ENCODE assay signal across 11 cellular contexts in genomic region chr2:25306767-25307368, GRCh38. TPM values are rescaled to one million over a fixed set of nuclear protein-coding genes. Genes with fewer than 3 reads are reported as not detected.
DNase-seq lines count a peak whose midpoint lies in the region; ATAC-seq and TF ChIP-seq lines count a peak whose summit lies in the region.
"Had no signal": no experiment of that assay in that cellular context is flagged by ENCODE, and none has a peak within 500 bp of the region (broad histone marks: within the 10 kb centered on the region; RNA-seq: fewer than 3 reads in every experiment).

No MANE protein-coding gene starts in this region.

- H3K4me1 Mint-ChIP-seq in T-helper 17 cell, result peaks cover 56% of the 10 kb centered on the region
- H3K4me1 Mint-ChIP-seq in stimulated activated memory B cell treated with anti-CD40 and anti-IgM and Interleukin-4, amounts not matched to agents 10 μg/mL and 1 μg/mL and 100 μg/mL, for 72 hours, result peaks cover 61% of the 10 kb centered on the region

- no peak overlapping the region for H3K4me3 ChIP-seq in heart right ventricle
- H3K4me3 ChIP-seq: HAP-1 had no signal

- H3K9me3 Mint-ChIP-seq in stimulated activated memory B cell treated with anti-CD40 and anti-IgM and Interleukin-4, amounts not matched to agents 10 μg/mL and 1 μg/mL and 100 μg/mL, for 72 hours, result no peaks in the 10 kb centered on the region

- no peaks in the 10 kb centered on the region for H3K27me3 Mint-ChIP-seq in T-helper 17 cell
- H3K27me3 Mint-ChIP-seq in stimulated activated memory B cell treated with anti-CD40 and anti-IgM and Interleukin-4, amounts not matched to agents 10 μg/mL and 1 μg/mL and 100 μg/mL, for 72 hours, result no peaks in the 10 kb centered on the region

- no peaks in the 10 kb centered on the region for H3K27me3 ChIP-seq in heart right ventricle

- no peaks in the 10 kb centered on the region for H3K9me3 ChIP-seq in T-helper 17 cell (ENCODE audit: control insufficient read depth, low read length, poor library complexity, severe bottlenecking)
- no peaks in the 10 kb centered on the region for H3K9me3 ChIP-seq in heart right ventricle
- H3K9me3 ChIP-seq: HAP-1 had no signal

- peaks cover 37 to 99% (median 88%) of the 10 kb centered on the region in 9 donors for H3K4me1 ChIP-seq in heart right ventricle

- no peak for TF ChIP-seq CTCF in heart right ventricle (IDR thresholded peaks at IDR 0.05)

- intact Hi-C loops in Right ventricle myocardium superior (cut with DNase I) (no loop called here), cardiac septum (cut with DNase I) (no loop called here), heart right ventricle (cut with DNase I) (loop anchor here in 1 of 10 donors (5.0 kb wide), 1 partner anchor 70 kb away; no protein-coding TSS in a partner anchor)

- DNase-seq in Right ventricle myocardium superior, result peak; percentile 78
- DNase-seq in cardiac septum (ENCODE audit: low spot score), result no peak
- DNase-seq in T-helper 17 cell, result no peak
- DNase-seq in heart right ventricle, result peak in 1 of 2 donors; percentile 40
- no peak for DNase-seq in stimulated activated CD8-positive, alpha-beta memory T cell treated with anti-CD3 and anti-CD28 coated beads, Interleukin-4, amount 100 ng/mL, for 48 hours
- no peak for DNase-seq in HPDE6-E6E7 (ENCODE audit: extremely low spot score)
- DNase-seq: Karpas-422, NCI-H510A treated with DMSO at 0.1 percent for 48 hours had no signal

- peak overlapping the region; percentile 95 for H3K27ac Mint-ChIP-seq in T-helper 17 cell
- no peak overlapping the region for H3K27ac Mint-ChIP-seq in stimulated activated memory B cell treated with anti-CD40 and anti-IgM and Interleukin-4, amounts not matched to agents 10 μg/mL and 1 μg/mL and 100 μg/mL, for 72 hours

- WGBS in heart right ventricle, 2 donors, result 58 to 59% methylated on average over 6 of the region's 6 CpGs

- peak; percentile 69 for ATAC-seq in Right ventricle myocardium superior (ENCODE audit: poor library complexity)
- ATAC-seq in T-helper 17 cell, result no peak
- peak; percentile 24 to 65 (median 37) for ATAC-seq in heart right ventricle
- no peak for ATAC-seq in stimulated activated memory B cell treated with anti-CD40 and anti-IgM and Interleukin-4, amounts not matched to agents 10 μg/mL and 1 μg/mL and 100 μg/mL, for 72 hours
- ATAC-seq in HG03378 (IDR thresholded peaks at IDR 0.05; ENCODE audit: unreplicated experiment), result no peak

- H3K36me3 ChIP-seq in heart right ventricle, result peaks cover 0 to 71% (median 3%) of the 10 kb centered on the region in 9 donors
- H3K36me3 ChIP-seq: HAP-1 had no signal

- peak overlapping the region; percentile 21 for H3K4me3 Mint-ChIP-seq in T-helper 17 cell
- no peak overlapping the region for H3K4me3 Mint-ChIP-seq in stimulated activated memory B cell treated with anti-CD40 and anti-IgM and Interleukin-4, amounts not matched to agents 10 μg/mL and 1 μg/mL and 100 μg/mL, for 72 hours

- H3K36me3 Mint-ChIP-seq in T-helper 17 cell (ENCODE audit: low read depth), result peaks cover 3% of the 10 kb centered on the region
- peaks cover 49% of the 10 kb centered on the region for H3K36me3 Mint-ChIP-seq in stimulated activated memory B cell treated with anti-CD40 and anti-IgM and Interleukin-4, amounts not matched to agents 10 μg/mL and 1 μg/mL and 100 μg/mL, for 72 hours

- H3K27ac ChIP-seq in heart right ventricle, result no peak overlapping the region

RNA-seq across cellular contexts. Expression of gene DNMT3A, which starts 34.9 kb away (rescaled TPM):
- total RNA-seq in Right ventricle myocardium superior (20.2 TPM), cardiac septum (24.9 TPM), T-helper 17 cell (10 to 100 TPM; 62.8 to 67.6 TPM), heart right ventricle (10 to 100 TPM; 14.8 to 23.7 (median 19.4) TPM)
- polyA plus RNA-seq in heart right ventricle, result 10 to 100 TPM in 1 of 2 donors, 1 to 10 TPM in 1; 4.7 to 10.3 TPM

Comparison
In these comparisons a context has a peak if more than half of its experiments do, and no peak if none do; other contexts are left out.
1. ATAC-seq: peak in Right ventricle myocardium superior (single experiment) and heart right ventricle (8 of 8); none in T-helper 17 cell (single experiment), stimulated activated memory B cell treated with anti-CD40 and anti-IgM and Interleukin-4, amounts not matched to agents 10 μg/mL and 1 μg/mL and 100 μg/mL, for 72 hours (single experiment) and HG03378 (single experiment).